19 cellular contexts compared by ENCODE assay signal in genomic region chr16:66161942-66162341, GRCh38.
"Had no signal": no experiment of that assay in that cellular context is flagged by ENCODE, and none has a peak within 500 bp of the region (broad histone marks: within the 10 kb centered on the region; RNA-seq: fewer than 3 reads in every experiment).

No MANE protein-coding gene starts in this region.

- H3K27ac Mint-ChIP-seq: activated CD4-positive, alpha-beta T cell treated with anti-CD3 and anti-CD28 coated beads, Interleukin-2, amount 10 ng/mL, durations not matched to agents 7 days and 5 days; activated CD8-positive, alpha-beta T cell treated with anti-CD3 and anti-CD28 coated beads, Interleukin-2, amount 10 ng/mL, durations not matched to agents 7 days and 5 days; activated naive CD8-positive, alpha-beta T cell treated with anti-CD3 and anti-CD28 coated beads, Interleukin-2, amount 10 ng/mL, durations not matched to agents 7 days and 5 days; activated T-cell treated with anti-CD3 and anti-CD28 coated beads, Interleukin-2, amount 50 U/mL, for 24 hours; activated T-helper 2 cell treated with anti-CD3 and anti-CD28 coated beads, Interferon-gamma antibody, Interleukin-2, Interleukin-4, amounts not matched to agents 10 μg/mL and 5 μg/mL and 100 μg/mL, durations not matched to agents 14 hours and 24 hours and 36 hours; effector memory CD8-positive, alpha-beta T cell; progenitor cell of endocrine pancreas had no signal

- H3K9me3 ChIP-seq: left lung had no signal

- H3K27ac ChIP-seq: cardiac muscle cell, left lung, tibial nerve had no signal

- H3K27me3 ChIP-seq: cardiac muscle cell, left lung, tibial nerve had no signal

- H3K36me3 ChIP-seq: cardiac muscle cell, left lung, tibial nerve had no signal

- H3K4me1 Mint-ChIP-seq: activated CD4-positive, alpha-beta T cell treated with anti-CD3 and anti-CD28 coated beads, Interleukin-2, amount 10 ng/mL, durations not matched to agents 7 days and 5 days; activated naive CD8-positive, alpha-beta T cell treated with anti-CD3 and anti-CD28 coated beads, Interleukin-2, amount 10 ng/mL, durations not matched to agents 7 days and 5 days; neural crest cell had no signal

- H3K36me3 Mint-ChIP-seq: activated naive CD8-positive, alpha-beta T cell treated with anti-CD3 and anti-CD28 coated beads, Interleukin-2, amount 10 ng/mL, durations not matched to agents 7 days and 5 days had no signal

- H3K27me3 Mint-ChIP-seq: activated naive CD8-positive, alpha-beta T cell treated with anti-CD3 and anti-CD28 coated beads, Interleukin-2, amount 10 ng/mL, durations not matched to agents 7 days and 5 days had no signal

- H3K4me3 Mint-ChIP-seq: activated CD4-positive, alpha-beta T cell treated with anti-CD3 and anti-CD28 coated beads, Interleukin-2, amount 10 ng/mL, durations not matched to agents 7 days and 5 days; activated CD8-positive, alpha-beta T cell treated with anti-CD3 and anti-CD28 coated beads, Interleukin-2, amount 10 ng/mL, durations not matched to agents 7 days and 5 days; activated naive CD8-positive, alpha-beta T cell treated with anti-CD3 and anti-CD28 coated beads, Interleukin-2, amount 10 ng/mL, durations not matched to agents 7 days and 5 days; activated T-cell treated with anti-CD3 and anti-CD28 coated beads, Interleukin-2, amount 50 U/mL, for 24 hours; effector memory CD8-positive, alpha-beta T cell; neural crest cell had no signal

- H3K4me3 ChIP-seq: cardiac muscle cell, left lung, tibial nerve had no signal

- H3K9me3 Mint-ChIP-seq: activated CD4-positive, alpha-beta T cell treated with anti-CD3 and anti-CD28 coated beads, Interleukin-2, amount 10 ng/mL, durations not matched to agents 7 days and 5 days; activated naive CD8-positive, alpha-beta T cell treated with anti-CD3 and anti-CD28 coated beads, Interleukin-2, amount 10 ng/mL, durations not matched to agents 7 days and 5 days; activated T-cell treated with anti-CD3 and anti-CD28 coated beads, Interleukin-2, amount 50 U/mL, for 24 hours; activated T-helper 2 cell treated with anti-CD3 and anti-CD28 coated beads, Interferon-gamma antibody, Interleukin-2, Interleukin-4, amounts not matched to agents 10 μg/mL and 5 μg/mL and 100 μg/mL, durations not matched to agents 14 hours and 24 hours and 36 hours; effector memory CD8-positive, alpha-beta T cell; neural crest cell had no signal

- DNase-seq: activated CD4-positive, alpha-beta T cell treated with anti-CD3 and anti-CD28 coated beads, Interleukin-2, amount 10 ng/mL, durations not matched to agents 7 days and 5 days; activated CD8-positive, alpha-beta T cell treated with anti-CD3 and anti-CD28 coated beads, Interleukin-2, amount 10 ng/mL, durations not matched to agents 7 days and 5 days; activated naive CD4-positive, alpha-beta T cell treated with Interleukin-2 at 50 U/mL for 16 hours; activated naive CD8-positive, alpha-beta T cell treated with anti-CD3 and anti-CD28 coated beads, Interleukin-2, amount 10 ng/mL, durations not matched to agents 7 days and 5 days; activated T-cell treated with anti-CD3 and anti-CD28 coated beads, Interleukin-2, amount 50 U/mL, for 24 hours; effector memory CD8-positive, alpha-beta T cell; hypothalamus; kidney; left lung; midbrain; stimulated activated CD4-positive, alpha-beta T cell treated with anti-CD3 and anti-CD28 coated beads, Interleukin-12 subunit alpha, Interleukin-12 subunit beta, amount 100 ng/mL, for 4 hours; stimulated activated CD4-positive, alpha-beta T cell treated with anti-CD3 and anti-CD28 coated beads, Interleukin-2, amount 100 ng/mL, for 24 hours; stimulated activated naive CD8-positive, alpha-beta T cell treated with anti-CD3 and anti-CD28 coated beads, Interleukin-15, Interleukin-2, amounts not matched to agents 100 U/mL and 50 U/mL, for 24 hours; substantia nigra had no signal
